2 cellular contexts compared by ENCODE assay signal in genomic region chr7:10460474-10460873, GRCh38.
TF ChIP-seq lines count a peak whose summit lies in the region.

No MANE protein-coding gene starts in this region.

TF ChIP-seq in liver, 16 proteins besides CTCF, POLR2A, EP300 and RAD21 (continued from another document):
- no peak for TF ChIP-seq ZBTB33 (IDR thresholded peaks at IDR 0.05)
- TF ChIP-seq RXRA (IDR thresholded peaks at IDR 0.05) = no peak
- no peak for TF ChIP-seq EGR1 (IDR thresholded peaks at IDR 0.05; ENCODE audit: low read depth in 2 of 2)
- TF ChIP-seq FOXA1 (IDR thresholded peaks at IDR 0.05) = no peak
- TF ChIP-seq, protein P1, sequence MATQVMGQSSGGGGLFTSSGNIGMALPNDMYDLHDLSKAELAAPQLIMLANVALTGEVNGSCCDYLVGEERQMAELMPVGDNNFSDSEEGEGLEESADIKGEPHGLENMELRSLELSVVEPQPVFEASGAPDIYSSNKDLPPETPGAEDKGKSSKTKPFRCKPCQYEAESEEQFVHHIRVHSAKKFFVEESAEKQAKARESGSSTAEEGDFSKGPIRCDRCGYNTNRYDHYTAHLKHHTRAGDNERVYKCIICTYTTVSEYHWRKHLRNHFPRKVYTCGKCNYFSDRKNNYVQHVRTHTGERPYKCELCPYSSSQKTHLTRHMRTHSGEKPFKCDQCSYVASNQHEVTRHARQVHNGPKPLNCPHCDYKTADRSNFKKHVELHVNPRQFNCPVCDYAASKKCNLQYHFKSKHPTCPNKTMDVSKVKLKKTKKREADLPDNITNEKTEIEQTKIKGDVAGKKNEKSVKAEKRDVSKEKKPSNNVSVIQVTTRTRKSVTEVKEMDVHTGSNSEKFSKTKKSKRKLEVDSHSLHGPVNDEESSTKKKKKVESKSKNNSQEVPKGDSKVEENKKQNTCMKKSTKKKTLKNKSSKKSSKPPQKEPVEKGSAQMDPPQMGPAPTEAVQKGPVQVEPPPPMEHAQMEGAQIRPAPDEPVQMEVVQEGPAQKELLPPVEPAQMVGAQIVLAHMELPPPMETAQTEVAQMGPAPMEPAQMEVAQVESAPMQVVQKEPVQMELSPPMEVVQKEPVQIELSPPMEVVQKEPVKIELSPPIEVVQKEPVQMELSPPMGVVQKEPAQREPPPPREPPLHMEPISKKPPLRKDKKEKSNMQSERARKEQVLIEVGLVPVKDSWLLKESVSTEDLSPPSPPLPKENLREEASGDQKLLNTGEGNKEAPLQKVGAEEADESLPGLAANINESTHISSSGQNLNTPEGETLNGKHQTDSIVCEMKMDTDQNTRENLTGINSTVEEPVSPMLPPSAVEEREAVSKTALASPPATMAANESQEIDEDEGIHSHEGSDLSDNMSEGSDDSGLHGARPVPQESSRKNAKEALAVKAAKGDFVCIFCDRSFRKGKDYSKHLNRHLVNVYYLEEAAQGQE (IDR thresholded peaks at IDR 0.05) = no peak
- peak in 1 of 2 donors; percentile 14 for TF ChIP-seq JUND (IDR thresholded peaks at IDR 0.05)
- TF ChIP-seq ATF3 (IDR thresholded peaks at IDR 0.05) = no peak
- no peak for TF ChIP-seq TAF1 (conservative IDR thresholded peaks at IDR 0.05)
- no peak for TF ChIP-seq SP1 (IDR thresholded peaks at IDR 0.05)
- no peak for TF ChIP-seq FOXA2 (IDR thresholded peaks at IDR 0.05)
- TF ChIP-seq HNF4A (conservative IDR thresholded peaks at IDR 0.05) = peak; percentile 52 to 94
TF ChIP-seq in liver: peak in this region for 3.

TF ChIP-seq in HepG2, 621 proteins besides CTCF, POLR2A, EP300 and RAD21:
- TF ChIP-seq, protein P2, sequence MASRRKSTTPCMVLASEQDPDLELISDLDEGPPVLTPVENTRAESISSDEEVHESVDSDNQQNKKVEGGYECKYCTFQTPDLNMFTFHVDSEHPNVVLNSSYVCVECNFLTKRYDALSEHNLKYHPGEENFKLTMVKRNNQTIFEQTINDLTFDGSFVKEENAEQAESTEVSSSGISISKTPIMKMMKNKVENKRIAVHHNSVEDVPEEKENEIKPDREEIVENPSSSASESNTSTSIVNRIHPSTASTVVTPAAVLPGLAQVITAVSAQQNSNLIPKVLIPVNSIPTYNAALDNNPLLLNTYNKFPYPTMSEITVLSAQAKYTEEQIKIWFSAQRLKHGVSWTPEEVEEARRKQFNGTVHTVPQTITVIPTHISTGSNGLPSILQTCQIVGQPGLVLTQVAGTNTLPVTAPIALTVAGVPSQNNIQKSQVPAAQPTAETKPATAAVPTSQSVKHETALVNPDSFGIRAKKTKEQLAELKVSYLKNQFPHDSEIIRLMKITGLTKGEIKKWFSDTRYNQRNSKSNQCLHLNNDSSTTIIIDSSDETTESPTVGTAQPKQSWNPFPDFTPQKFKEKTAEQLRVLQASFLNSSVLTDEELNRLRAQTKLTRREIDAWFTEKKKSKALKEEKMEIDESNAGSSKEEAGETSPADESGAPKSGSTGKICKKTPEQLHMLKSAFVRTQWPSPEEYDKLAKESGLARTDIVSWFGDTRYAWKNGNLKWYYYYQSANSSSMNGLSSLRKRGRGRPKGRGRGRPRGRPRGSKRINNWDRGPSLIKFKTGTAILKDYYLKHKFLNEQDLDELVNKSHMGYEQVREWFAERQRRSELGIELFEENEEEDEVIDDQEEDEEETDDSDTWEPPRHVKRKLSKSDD (CRISPR knock-in tag; IDR thresholded peaks at IDR 0.05; ENCODE audit: low read depth) = no peak
